Comparison of ENCODE assay signal across 11 cellular contexts in the genomic region with DNA sequence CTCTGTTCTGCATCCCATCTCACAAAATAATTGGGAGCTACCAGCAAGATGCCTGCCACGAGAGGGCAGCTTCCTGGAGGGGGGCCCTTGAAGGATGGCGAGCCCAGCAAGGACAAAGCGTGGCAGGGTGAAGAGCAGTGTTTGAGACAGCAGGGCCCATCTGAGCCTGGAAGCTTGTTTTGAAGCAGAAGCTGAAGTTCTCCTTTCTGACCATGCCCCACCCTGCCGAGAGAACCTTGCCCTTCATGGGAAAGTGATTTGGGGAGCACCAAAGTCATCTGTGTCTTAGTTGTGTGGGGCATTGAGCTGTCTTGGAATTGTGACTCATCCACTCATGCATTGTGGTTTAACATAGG.
A peak's percentile ranks its signal among the peaks of the same experiment; 100 is the strongest.
DNase-seq lines count a peak whose midpoint lies in the region; ATAC-seq and TF ChIP-seq lines count a peak whose summit lies in the region.
"Had no signal": no experiment of that assay in that cellular context is flagged by ENCODE, and none has a peak within 500 bp of the region (broad histone marks: within the 10 kb centered on the region; RNA-seq: fewer than 3 reads in every experiment).

No MANE protein-coding gene starts in this region.

- POLR2A ChIA-PET in CD4-positive, alpha-beta memory T cell (lab: Charles Lee; ENCODE audit: partially characterized antibody): no interaction called here

- H3K4me1 ChIP-seq in lung (ENCODE audit: control insufficient read depth in 2 of 2, insufficient read depth in 2 of 2, low read length in 2 of 2): no peaks in the 10 kb centered on the region
- H3K4me1 ChIP-seq in CD4-positive, alpha-beta memory T cell (ENCODE audit: insufficient read depth, low read length): no peaks in the 10 kb centered on the region
- H3K4me1 ChIP-seq: right lobe of liver had no signal

- no peaks in the 10 kb centered on the region for H3K36me3 Mint-ChIP-seq in CD4-positive, alpha-beta memory T cell
- no peaks in the 10 kb centered on the region for H3K36me3 Mint-ChIP-seq in nephron progenitor cell (ENCODE audit: low read depth)
- H3K36me3 Mint-ChIP-seq: activated naive CD8-positive, alpha-beta T cell had no signal

- no peaks in the 10 kb centered on the region for H3K9me3 ChIP-seq in lung (ENCODE audit: control insufficient read depth in 2 of 2, insufficient read depth in 1 of 2, low read length in 1 of 2)
- no peaks in the 10 kb centered on the region for H3K9me3 ChIP-seq in CD4-positive, alpha-beta memory T cell (ENCODE audit: control insufficient read depth in 1 of 2, low read length in 2 of 2)
- H3K9me3 ChIP-seq: right lobe of liver had no signal

- ATAC-seq in HG02623 (IDR thresholded peaks at IDR 0.05; ENCODE audit: unreplicated experiment): peak; percentile 44
- 0 out of 3 replicates have a peak, but pooled peaks have one; percentile 40 for ATAC-seq in SK-N-SH treated with all-trans-retinoic acid at 6 μM for 48 hours
- peak; percentile 7 for ATAC-seq in lung (ENCODE audit: insufficient read depth, low FRiP score)
- no peak for ATAC-seq in HG03342 (IDR thresholded peaks at IDR 0.05; ENCODE audit: unreplicated experiment)

- WGBS in lung, 2 donors: 39 to 48% methylated on average over 4 of the region's 4 CpGs

- H3K27me3 ChIP-seq in lung (ENCODE audit: control insufficient read depth, insufficient read depth): no peaks in the 10 kb centered on the region
- H3K27me3 ChIP-seq in CD4-positive, alpha-beta memory T cell (ENCODE audit: insufficient read depth, low read length): no peaks in the 10 kb centered on the region
- H3K27me3 ChIP-seq: right lobe of liver had no signal

- intact Hi-C loops in CD4-positive, alpha-beta memory T cell (cut with micrococcal nuclease): no loop called here

- CTCF ChIA-PET in CD4-positive, alpha-beta memory T cell (lab: Charles Lee; ENCODE audit: partially characterized antibody): interaction anchor here (1.1 kb wide), 1 partner anchor 10 kb away, joined by 3 read pairs; no protein-coding TSS in a partner anchor

- H3K4me3 ChIP-seq in GM12865 (ENCODE audit: low read depth, low read length) (no peak overlapping the region), lung (no peak overlapping the region)
- no peak overlapping the region for H3K4me3 ChIP-seq in CD4-positive, alpha-beta memory T cell (ENCODE audit: low read length in 2 of 2)
- H3K4me3 ChIP-seq: right lobe of liver had no signal

- no peak overlapping the region for H3K27ac ChIP-seq in lung (ENCODE audit: low read depth in 1 of 2, low read length in 1 of 2)
- no peak overlapping the region for H3K27ac ChIP-seq in CD4-positive, alpha-beta memory T cell (ENCODE audit: low read depth, low read length)
- H3K27ac ChIP-seq: right lobe of liver had no signal

- DNase-seq in GM12865 (ENCODE audit: low read depth) (peak; percentile 37), lung (ENCODE audit: low spot score) (no peak), cerebellum (ENCODE audit: low spot score) (no peak), nephron progenitor cell (no peak)
- no peak for DNase-seq in CD4-positive, alpha-beta memory T cell
- DNase-seq: activated CD4-positive, CD25-positive, alpha-beta regulatory T cell treated with anti-CD3 and anti-CD28 coated beads, Interleukin-2, amount 50 U/mL, for 72 hours; right lobe of liver had no signal

- H3K4me1 Mint-ChIP-seq in CD4-positive, alpha-beta memory T cell: no peaks in the 10 kb centered on the region
- H3K4me1 Mint-ChIP-seq in nephron progenitor cell: peaks cover 21% of the 10 kb centered on the region

- H3K27ac Mint-ChIP-seq in CD4-positive, alpha-beta memory T cell: no peak overlapping the region
- H3K27ac Mint-ChIP-seq in nephron progenitor cell: no peak overlapping the region
- H3K27ac Mint-ChIP-seq: activated naive CD8-positive, alpha-beta T cell had no signal

- no peak for TF ChIP-seq CTCF in GM12865 (IDR thresholded peaks at IDR 0.05; ENCODE audit: insufficient read depth, low read depth, low read length, missing control alignments)
- TF ChIP-seq CTCF in lung (IDR thresholded peaks at IDR 0.05; ENCODE audit: control extremely low read depth, extremely low read depth): no peak
- TF ChIP-seq CTCF in nephron progenitor cell (IDR thresholded peaks at IDR 0.05): no peak

- no peaks in the 10 kb centered on the region for H3K36me3 ChIP-seq in lung (ENCODE audit: control insufficient read depth in 2 of 2, insufficient read depth in 2 of 2, low read length in 2 of 2)
- no peaks in the 10 kb centered on the region for H3K36me3 ChIP-seq in CD4-positive, alpha-beta memory T cell (ENCODE audit: insufficient read depth, low read length)
- H3K36me3 ChIP-seq: right lobe of liver had no signal

- H3K27me3 Mint-ChIP-seq in CD4-positive, alpha-beta memory T cell: no peaks in the 10 kb centered on the region
- H3K27me3 Mint-ChIP-seq in nephron progenitor cell (ENCODE audit: low read depth, poor library complexity): peaks cover 31% of the 10 kb centered on the region
- H3K27me3 Mint-ChIP-seq: activated naive CD8-positive, alpha-beta T cell had no signal

- peaks cover 0 to 5% (median 0%) of the 10 kb centered on the region in 8 donors for H3K9me3 Mint-ChIP-seq in CD4-positive, alpha-beta memory T cell
- no peaks in the 10 kb centered on the region for H3K9me3 Mint-ChIP-seq in nephron progenitor cell

- H3K4me3 Mint-ChIP-seq in CD4-positive, alpha-beta memory T cell: no peak overlapping the region
- H3K4me3 Mint-ChIP-seq in nephron progenitor cell: no peak overlapping the region
- H3K4me3 Mint-ChIP-seq: activated naive CD8-positive, alpha-beta T cell had no signal

TF ChIP-seq in SK-N-SH treated with all-trans-retinoic acid at 6 μM for 48 hours, 23 proteins besides CTCF, POLR2A, EP300 and RAD21:
- no peak for TF ChIP-seq RARB (CRISPR knock-in tag; IDR thresholded peaks at IDR 0.05)
- no peak for TF ChIP-seq CSDC2 (CRISPR knock-in tag; IDR thresholded peaks at IDR 0.05)
- no peak for TF ChIP-seq TCF4 (CRISPR knock-in tag; IDR thresholded peaks at IDR 0.05; ENCODE audit: borderline replicate concordance)
- TF ChIP-seq ESRRG (CRISPR knock-in tag; IDR thresholded peaks at IDR 0.05): no peak
- no peak for TF ChIP-seq ISL1 (CRISPR knock-in tag; IDR thresholded peaks at IDR 0.05)
- no peak for TF ChIP-seq ZFP30 (CRISPR knock-in tag; IDR thresholded peaks at IDR 0.05)
- no peak for TF ChIP-seq OSR1 (CRISPR knock-in tag; IDR thresholded peaks at IDR 0.05)
- no peak for TF ChIP-seq TOX (CRISPR knock-in tag; IDR thresholded peaks at IDR 0.05; ENCODE audit: borderline replicate concordance)
- no peak for TF ChIP-seq ZC3H10 (CRISPR knock-in tag; IDR thresholded peaks at IDR 0.05)
- no peak for TF ChIP-seq PATZ1 (CRISPR knock-in tag; IDR thresholded peaks at IDR 0.05; ENCODE audit: borderline replicate concordance)
- no peak for TF ChIP-seq ZFP3 (CRISPR knock-in tag; IDR thresholded peaks at IDR 0.05)
- no peak for TF ChIP-seq BACH2 (CRISPR knock-in tag; IDR thresholded peaks at IDR 0.05; ENCODE audit: borderline replicate concordance)
- TF ChIP-seq SNAI2 (CRISPR knock-in tag; IDR thresholded peaks at IDR 0.05): no peak
- no peak for TF ChIP-seq PPARA (CRISPR knock-in tag; IDR thresholded peaks at IDR 0.05; ENCODE audit: borderline replicate concordance)
- TF ChIP-seq, protein P1, sequence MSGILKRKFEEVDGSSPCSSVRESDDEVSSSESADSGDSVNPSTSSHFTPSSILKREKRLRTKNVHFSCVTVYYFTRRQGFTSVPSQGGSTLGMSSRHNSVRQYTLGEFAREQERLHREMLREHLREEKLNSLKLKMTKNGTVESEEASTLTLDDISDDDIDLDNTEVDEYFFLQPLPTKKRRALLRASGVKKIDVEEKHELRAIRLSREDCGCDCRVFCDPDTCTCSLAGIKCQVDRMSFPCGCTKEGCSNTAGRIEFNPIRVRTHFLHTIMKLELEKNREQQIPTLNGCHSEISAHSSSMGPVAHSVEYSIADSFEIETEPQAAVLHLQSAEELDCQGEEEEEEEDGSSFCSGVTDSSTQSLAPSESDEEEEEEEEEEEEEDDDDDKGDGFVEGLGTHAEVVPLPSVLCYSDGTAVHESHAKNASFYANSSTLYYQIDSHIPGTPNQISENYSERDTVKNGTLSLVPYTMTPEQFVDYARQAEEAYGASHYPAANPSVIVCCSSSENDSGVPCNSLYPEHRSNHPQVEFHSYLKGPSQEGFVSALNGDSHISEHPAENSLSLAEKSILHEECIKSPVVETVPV (CRISPR knock-in tag; IDR thresholded peaks at IDR 0.05): no peak
- TF ChIP-seq ARNTL (CRISPR knock-in tag; IDR thresholded peaks at IDR 0.05; ENCODE audit: borderline replicate concordance, low read depth): no peak
- no peak for TF ChIP-seq ZNF565 (CRISPR knock-in tag; conservative IDR thresholded peaks at IDR 0.05; ENCODE audit: low read depth)
- no peak for TF ChIP-seq GLIS3 (CRISPR knock-in tag; IDR thresholded peaks at IDR 0.05)
TF ChIP-seq in SK-N-SH treated with all-trans-retinoic acid at 6 μM for 48 hours: peak in this region for 0.
